27 cellular contexts compared by ENCODE assay signal in genomic region chr2:205673312-205673711, GRCh38. TPM values are rescaled to one million over a fixed set of nuclear protein-coding genes. Genes with fewer than 3 reads are reported as not detected.
"Had no signal": no experiment of that assay in that cellular context is flagged by ENCODE, and none has a peak within 500 bp of the region (broad histone marks: within the 10 kb centered on the region; RNA-seq: fewer than 3 reads in every experiment).

No MANE protein-coding gene starts in this region.

- H3K27me3 ChIP-seq: esophagus squamous epithelium, ovary, transverse colon, vagina had no signal

- H3K9me3 Mint-ChIP-seq: effector memory CD8-positive, alpha-beta T cell; stimulated activated naive B cell treated with anti-CD40 and anti-IgM and Interleukin-4, amounts not matched to agents 10 μg/mL and 1 μg/mL and 100 μg/mL, for 72 hours; stimulated activated naive CD8-positive, alpha-beta T cell treated with anti-CD3 and anti-CD28 coated beads, Interleukin-15, Interleukin-2, amounts not matched to agents 100 ng/mL and 50 ng/mL, for 24 hours had no signal

- H3K27ac Mint-ChIP-seq: effector memory CD8-positive, alpha-beta T cell; immature natural killer cell; natural killer cell; stimulated activated naive B cell treated with anti-CD40 and anti-IgM and Interleukin-4, amounts not matched to agents 10 μg/mL and 1 μg/mL and 100 μg/mL, for 72 hours; stimulated activated naive CD8-positive, alpha-beta T cell treated with anti-CD3 and anti-CD28 coated beads, Interleukin-15, Interleukin-2, amounts not matched to agents 100 ng/mL and 50 ng/mL, for 24 hours had no signal

- DNase-seq: cortex of kidney; effector memory CD8-positive, alpha-beta T cell; erythroblast; esophagus squamous epithelium; foreskin melanocyte; glutamatergic neuron; heart right ventricle; hippocampal formation; immature natural killer cell; islet precursor cell; kidney glomerular epithelial cell; left colon; left ventricle myocardium inferior; lower lobe of right lung; natural killer cell; occipital lobe; ovary; posterior cingulate gyrus; psoas muscle; right cardiac atrium; stimulated activated CD4-positive, alpha-beta T cell treated with anti-CD3 and anti-CD28 coated beads, Interleukin-15, amount 100 ng/mL, for 24 hours; stimulated activated CD4-positive, alpha-beta T cell treated with anti-CD3 and anti-CD28 coated beads, Interleukin-2, amount 100 ng/mL, for 48 hours; stimulated activated naive B cell treated with anti-CD40 and anti-IgM and Interleukin-4, amounts not matched to agents 10 μg/mL and 1 μg/mL and 100 μg/mL, for 72 hours; transverse colon had no signal

- H3K36me3 Mint-ChIP-seq: immature natural killer cell; natural killer cell; stimulated activated naive B cell treated with anti-CD40 and anti-IgM and Interleukin-4, amounts not matched to agents 10 μg/mL and 1 μg/mL and 100 μg/mL, for 72 hours had no signal

- H3K4me1 Mint-ChIP-seq: immature natural killer cell; natural killer cell; stimulated activated naive B cell treated with anti-CD40 and anti-IgM and Interleukin-4, amounts not matched to agents 10 μg/mL and 1 μg/mL and 100 μg/mL, for 72 hours had no signal

- H3K36me3 ChIP-seq: esophagus squamous epithelium, heart right ventricle, left ventricle myocardium inferior, lower lobe of right lung, ovary, transverse colon, vagina had no signal

- H3K4me3 ChIP-seq: esophagus squamous epithelium, heart right ventricle, left ventricle myocardium inferior, lower lobe of right lung, ovary, psoas muscle, skin epidermis, transverse colon, vagina had no signal

- H3K4me3 Mint-ChIP-seq: effector memory CD8-positive, alpha-beta T cell; immature natural killer cell; natural killer cell; stimulated activated naive B cell treated with anti-CD40 and anti-IgM and Interleukin-4, amounts not matched to agents 10 μg/mL and 1 μg/mL and 100 μg/mL, for 72 hours; stimulated activated naive CD8-positive, alpha-beta T cell treated with anti-CD3 and anti-CD28 coated beads, Interleukin-15, Interleukin-2, amounts not matched to agents 100 ng/mL and 50 ng/mL, for 24 hours had no signal

- H3K4me1 ChIP-seq: heart right ventricle, left ventricle myocardium inferior, psoas muscle, vagina had no signal

- H3K27ac ChIP-seq: esophagus squamous epithelium, heart right ventricle, left ventricle myocardium inferior, lower lobe of right lung, ovary, psoas muscle, skin epidermis, transverse colon, vagina had no signal

- ATAC-seq: effector memory CD8-positive, alpha-beta T cell; heart right ventricle; left colon; lower lobe of right lung; natural killer cell; psoas muscle; right cardiac atrium; stimulated activated naive B cell treated with anti-CD40 and anti-IgM and Interleukin-4, amounts not matched to agents 10 μg/mL and 1 μg/mL and 100 μg/mL, for 72 hours had no signal

RNA-seq across cellular contexts. Expression of gene NRP2, which starts 9.0 kb away (rescaled TPM):
- polyA plus RNA-seq: immature natural killer cell had no signal
